1 cellular context compared by ENCODE assay signal in the genomic region with DNA sequence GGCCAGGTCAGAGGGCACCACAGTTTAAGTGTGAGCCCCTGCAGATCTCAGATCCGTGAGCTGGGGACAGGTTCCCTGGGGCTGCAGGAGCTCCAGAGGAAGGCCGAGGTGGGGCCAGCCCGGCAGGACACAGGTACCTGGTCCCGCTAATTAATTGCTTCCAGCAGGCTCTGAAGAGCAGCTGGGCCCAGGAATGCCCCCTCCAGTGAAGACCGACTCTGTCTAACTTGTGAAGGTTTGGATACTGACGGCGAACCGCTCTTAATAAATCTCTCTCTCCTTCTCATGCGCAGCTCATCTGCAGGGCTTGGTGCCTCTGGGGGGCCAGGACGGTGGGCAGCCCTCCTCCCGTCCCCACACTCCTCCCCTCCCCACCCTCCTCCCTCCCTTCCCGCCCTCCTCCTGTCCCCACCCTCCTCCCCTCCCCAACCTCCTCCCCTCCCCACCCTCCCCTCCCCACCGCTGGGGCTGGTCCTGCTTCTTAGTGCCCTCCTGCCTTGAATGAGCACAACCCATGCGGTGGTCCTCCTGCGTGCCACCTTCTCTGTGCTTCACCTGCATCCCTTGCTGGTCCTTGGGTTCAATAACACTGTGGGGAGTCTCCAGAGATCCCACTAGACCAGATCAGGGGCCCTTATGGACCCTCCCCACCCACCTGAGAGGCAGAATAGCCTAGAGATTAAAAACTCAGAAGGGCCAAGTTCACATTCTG.
TF ChIP-seq lines count a peak whose summit lies in the region.

No MANE protein-coding gene starts in this region.

TF ChIP-seq in GM23338, 12 proteins besides CTCF, POLR2A, EP300 and RAD21 (continued from another document):
- TF ChIP-seq, protein P1, sequence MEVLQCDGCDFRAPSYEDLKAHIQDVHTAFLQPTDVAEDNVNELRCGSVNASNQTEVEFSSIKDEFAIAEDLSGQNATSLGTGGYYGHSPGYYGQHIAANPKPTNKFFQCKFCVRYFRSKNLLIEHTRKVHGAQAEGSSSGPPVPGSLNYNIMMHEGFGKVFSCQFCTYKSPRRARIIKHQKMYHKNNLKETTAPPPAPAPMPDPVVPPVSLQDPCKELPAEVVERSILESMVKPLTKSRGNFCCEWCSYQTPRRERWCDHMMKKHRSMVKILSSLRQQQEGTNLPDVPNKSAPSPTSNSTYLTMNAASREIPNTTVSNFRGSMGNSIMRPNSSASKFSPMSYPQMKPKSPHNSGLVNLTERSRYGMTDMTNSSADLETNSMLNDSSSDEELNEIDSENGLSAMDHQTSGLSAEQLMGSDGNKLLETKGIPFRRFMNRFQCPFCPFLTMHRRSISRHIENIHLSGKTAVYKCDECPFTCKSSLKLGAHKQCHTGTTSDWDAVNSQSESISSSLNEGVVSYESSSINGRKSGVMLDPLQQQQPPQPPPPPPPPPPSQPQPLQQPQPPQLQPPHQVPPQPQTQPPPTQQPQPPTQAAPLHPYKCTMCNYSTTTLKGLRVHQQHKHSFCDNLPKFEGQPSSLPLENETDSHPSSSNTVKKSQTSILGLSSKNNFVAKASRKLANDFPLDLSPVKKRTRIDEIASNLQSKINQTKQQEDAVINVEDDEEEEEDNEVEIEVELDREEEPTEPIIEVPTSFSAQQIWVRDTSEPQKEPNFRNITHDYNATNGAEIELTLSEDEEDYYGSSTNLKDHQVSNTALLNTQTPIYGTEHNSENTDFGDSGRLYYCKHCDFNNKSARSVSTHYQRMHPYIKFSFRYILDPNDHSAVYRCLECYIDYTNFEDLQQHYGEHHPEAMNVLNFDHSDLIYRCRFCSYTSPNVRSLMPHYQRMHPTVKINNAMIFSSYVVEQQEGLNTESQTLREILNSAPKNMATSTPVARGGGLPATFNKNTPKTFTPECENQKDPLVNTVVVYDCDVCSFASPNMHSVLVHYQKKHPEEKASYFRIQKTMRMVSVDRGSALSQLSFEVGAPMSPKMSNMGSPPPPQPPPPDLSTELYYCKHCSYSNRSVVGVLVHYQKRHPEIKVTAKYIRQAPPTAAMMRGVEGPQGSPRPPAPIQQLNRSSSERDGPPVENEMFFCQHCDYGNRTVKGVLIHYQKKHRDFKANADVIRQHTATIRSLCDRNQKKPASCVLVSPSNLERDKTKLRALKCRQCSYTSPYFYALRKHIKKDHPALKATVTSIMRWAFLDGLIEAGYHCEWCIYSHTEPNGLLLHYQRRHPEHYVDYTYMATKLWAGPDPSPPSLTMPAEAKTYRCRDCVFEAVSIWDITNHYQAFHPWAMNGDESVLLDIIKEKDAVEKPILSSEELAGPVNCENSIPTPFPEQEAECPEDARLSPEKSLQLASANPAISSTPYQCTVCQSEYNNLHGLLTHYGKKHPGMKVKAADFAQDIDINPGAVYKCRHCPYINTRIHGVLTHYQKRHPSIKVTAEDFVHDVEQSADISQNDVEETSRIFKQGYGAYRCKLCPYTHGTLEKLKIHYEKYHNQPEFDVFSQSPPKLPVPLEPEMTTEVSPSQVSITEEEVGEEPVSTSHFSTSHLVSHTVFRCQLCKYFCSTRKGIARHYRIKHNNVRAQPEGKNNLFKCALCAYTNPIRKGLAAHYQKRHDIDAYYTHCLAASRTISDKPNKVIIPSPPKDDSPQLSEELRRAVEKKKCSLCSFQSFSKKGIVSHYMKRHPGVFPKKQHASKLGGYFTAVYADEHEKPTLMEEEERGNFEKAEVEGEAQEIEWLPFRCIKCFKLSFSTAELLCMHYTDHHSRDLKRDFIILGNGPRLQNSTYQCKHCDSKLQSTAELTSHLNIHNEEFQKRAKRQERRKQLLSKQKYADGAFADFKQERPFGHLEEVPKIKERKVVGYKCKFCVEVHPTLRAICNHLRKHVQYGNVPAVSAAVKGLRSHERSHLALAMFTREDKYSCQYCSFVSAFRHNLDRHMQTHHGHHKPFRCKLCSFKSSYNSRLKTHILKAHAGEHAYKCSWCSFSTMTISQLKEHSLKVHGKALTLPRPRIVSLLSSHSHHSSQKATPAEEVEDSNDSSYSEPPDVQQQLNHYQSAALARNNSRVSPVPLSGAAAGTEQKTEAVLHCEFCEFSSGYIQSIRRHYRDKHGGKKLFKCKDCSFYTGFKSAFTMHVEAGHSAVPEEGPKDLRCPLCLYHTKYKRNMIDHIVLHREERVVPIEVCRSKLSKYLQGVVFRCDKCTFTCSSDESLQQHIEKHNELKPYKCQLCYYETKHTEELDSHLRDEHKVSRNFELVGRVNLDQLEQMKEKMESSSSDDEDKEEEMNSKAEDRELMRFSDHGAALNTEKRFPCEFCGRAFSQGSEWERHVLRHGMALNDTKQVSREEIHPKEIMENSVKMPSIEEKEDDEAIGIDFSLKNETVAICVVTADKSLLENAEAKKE (CRISPR knock-in tag; IDR thresholded peaks at IDR 0.05) = no peak
- TF ChIP-seq, protein P2, sequence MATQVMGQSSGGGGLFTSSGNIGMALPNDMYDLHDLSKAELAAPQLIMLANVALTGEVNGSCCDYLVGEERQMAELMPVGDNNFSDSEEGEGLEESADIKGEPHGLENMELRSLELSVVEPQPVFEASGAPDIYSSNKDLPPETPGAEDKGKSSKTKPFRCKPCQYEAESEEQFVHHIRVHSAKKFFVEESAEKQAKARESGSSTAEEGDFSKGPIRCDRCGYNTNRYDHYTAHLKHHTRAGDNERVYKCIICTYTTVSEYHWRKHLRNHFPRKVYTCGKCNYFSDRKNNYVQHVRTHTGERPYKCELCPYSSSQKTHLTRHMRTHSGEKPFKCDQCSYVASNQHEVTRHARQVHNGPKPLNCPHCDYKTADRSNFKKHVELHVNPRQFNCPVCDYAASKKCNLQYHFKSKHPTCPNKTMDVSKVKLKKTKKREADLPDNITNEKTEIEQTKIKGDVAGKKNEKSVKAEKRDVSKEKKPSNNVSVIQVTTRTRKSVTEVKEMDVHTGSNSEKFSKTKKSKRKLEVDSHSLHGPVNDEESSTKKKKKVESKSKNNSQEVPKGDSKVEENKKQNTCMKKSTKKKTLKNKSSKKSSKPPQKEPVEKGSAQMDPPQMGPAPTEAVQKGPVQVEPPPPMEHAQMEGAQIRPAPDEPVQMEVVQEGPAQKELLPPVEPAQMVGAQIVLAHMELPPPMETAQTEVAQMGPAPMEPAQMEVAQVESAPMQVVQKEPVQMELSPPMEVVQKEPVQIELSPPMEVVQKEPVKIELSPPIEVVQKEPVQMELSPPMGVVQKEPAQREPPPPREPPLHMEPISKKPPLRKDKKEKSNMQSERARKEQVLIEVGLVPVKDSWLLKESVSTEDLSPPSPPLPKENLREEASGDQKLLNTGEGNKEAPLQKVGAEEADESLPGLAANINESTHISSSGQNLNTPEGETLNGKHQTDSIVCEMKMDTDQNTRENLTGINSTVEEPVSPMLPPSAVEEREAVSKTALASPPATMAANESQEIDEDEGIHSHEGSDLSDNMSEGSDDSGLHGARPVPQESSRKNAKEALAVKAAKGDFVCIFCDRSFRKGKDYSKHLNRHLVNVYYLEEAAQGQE (IDR thresholded peaks at IDR 0.05; ENCODE audit: unreplicated experiment) = no peak
- no peak for TF ChIP-seq POLR2AphosphoS5 (IDR thresholded peaks at IDR 0.05; ENCODE audit: low read depth)
- TF ChIP-seq, protein P3, sequence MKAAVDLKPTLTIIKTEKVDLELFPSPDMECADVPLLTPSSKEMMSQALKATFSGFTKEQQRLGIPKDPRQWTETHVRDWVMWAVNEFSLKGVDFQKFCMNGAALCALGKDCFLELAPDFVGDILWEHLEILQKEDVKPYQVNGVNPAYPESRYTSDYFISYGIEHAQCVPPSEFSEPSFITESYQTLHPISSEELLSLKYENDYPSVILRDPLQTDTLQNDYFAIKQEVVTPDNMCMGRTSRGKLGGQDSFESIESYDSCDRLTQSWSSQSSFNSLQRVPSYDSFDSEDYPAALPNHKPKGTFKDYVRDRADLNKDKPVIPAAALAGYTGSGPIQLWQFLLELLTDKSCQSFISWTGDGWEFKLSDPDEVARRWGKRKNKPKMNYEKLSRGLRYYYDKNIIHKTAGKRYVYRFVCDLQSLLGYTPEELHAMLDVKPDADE (IDR thresholded peaks at IDR 0.05) = no peak
- TF ChIP-seq ZNF331 (CRISPR knock-in tag; IDR thresholded peaks at IDR 0.05; ENCODE audit: low read depth) = no peak
- TF ChIP-seq JUNB (IDR thresholded peaks at IDR 0.05; ENCODE audit: unreplicated experiment) = no peak
- no peak for TF ChIP-seq CREB1 (CRISPR knock-in tag; IDR thresholded peaks at IDR 0.05; ENCODE audit: low read depth)
- TF ChIP-seq ZNF114 (CRISPR knock-in tag; IDR thresholded peaks at IDR 0.05) = no peak
- TF ChIP-seq NANOG (IDR thresholded peaks at IDR 0.05; ENCODE audit: borderline replicate concordance) = no peak
- no peak for TF ChIP-seq EZH2phosphoT487 (IDR thresholded peaks at IDR 0.05; ENCODE audit: unreplicated experiment)
- no peak for TF ChIP-seq STAT1 (IDR thresholded peaks at IDR 0.05; ENCODE audit: unreplicated experiment)
